ENCODE assay signal across 2 cellular contexts in genomic region chr1:23177031-23177430, GRCh38.
TF ChIP-seq lines count a peak whose summit lies in the region.

No MANE protein-coding gene starts in this region.

TF ChIP-seq in H1, 55 proteins besides CTCF, POLR2A, EP300 and RAD21 (continued from another document):
- TF ChIP-seq RNF2 (IDR thresholded peaks at IDR 0.05; ENCODE audit: borderline replicate concordance, low read depth, low read length, missing control alignments, poor library complexity, severe bottlenecking) (no peak), CHD1 (IDR thresholded peaks at IDR 0.05; ENCODE audit: low read depth, low read length) (no peak), POLR2AphosphoS5 (IDR thresholded peaks at IDR 0.05; ENCODE audit: low read depth, low read length) (no peak), CEBPB (IDR thresholded peaks at IDR 0.05; ENCODE audit: low read depth, low read length) (no peak), ATF3 (IDR thresholded peaks at IDR 0.05; ENCODE audit: insufficient read depth, low read depth, low read length) (no peak), KDM1A (IDR thresholded peaks at IDR 0.05; ENCODE audit: borderline replicate concordance, low read length) (no peak), POU5F1 (IDR thresholded peaks at IDR 0.05; ENCODE audit: low read depth, low read length) (no peak), JUN (IDR thresholded peaks at IDR 0.05; ENCODE audit: low read depth, low read length) (no peak), KDM5A (IDR thresholded peaks at IDR 0.05; ENCODE audit: low read length) (no peak), CREB1 (IDR thresholded peaks at IDR 0.05) (no peak), HDAC2 (IDR thresholded peaks at IDR 0.05; ENCODE audit: borderline replicate concordance in 1 of 2, low read depth in 2 of 2, low read length in 2 of 2) (no peak), USF2 (IDR thresholded peaks at IDR 0.05; ENCODE audit: low read length) (no peak), RXRA (IDR thresholded peaks at IDR 0.05; ENCODE audit: insufficient read depth, low read depth, low read length) (no peak), CHD2 (IDR thresholded peaks at IDR 0.05; ENCODE audit: low read length) (no peak), ZNF274 (IDR thresholded peaks at IDR 0.05; ENCODE audit: borderline replicate concordance, extremely low read depth, low read length) (no peak), SIRT6 (IDR thresholded peaks at IDR 0.05; ENCODE audit: low read length) (no peak), HDAC6 (IDR thresholded peaks at IDR 0.05; ENCODE audit: low read depth, low read length) (no peak), JUND (IDR thresholded peaks at IDR 0.05; ENCODE audit: low read length) (no peak)

TF ChIP-seq in neural cell, 6 proteins besides CTCF, POLR2A, EP300 and RAD21 (continued from another document):
- TF ChIP-seq REST (IDR thresholded peaks at IDR 0.05; ENCODE audit: borderline replicate concordance): no peak
- TF ChIP-seq EZH2 (IDR thresholded peaks at IDR 0.05; ENCODE audit: borderline replicate concordance, insufficient read depth, low read length, poor library complexity, severe bottlenecking): no peak
- no peak for TF ChIP-seq SMC3 (conservative IDR thresholded peaks at IDR 0.05; ENCODE audit: poor library complexity)
- TF ChIP-seq MXI1 (conservative IDR thresholded peaks at IDR 0.05; ENCODE audit: poor library complexity, severe bottlenecking): no peak
- TF ChIP-seq TAF1 (IDR thresholded peaks at IDR 0.05; ENCODE audit: low read depth): no peak
